Comparison of ENCODE assay signal across 1 cellular context in genomic region chr3:149209431-149209830, GRCh38.
TF ChIP-seq lines count a peak whose summit lies in the region.

No MANE protein-coding gene starts in this region.

TF ChIP-seq in H1, 55 proteins besides CTCF, POLR2A, EP300 and RAD21:
- TF ChIP-seq CREB1 (IDR thresholded peaks at IDR 0.05) (no peak), MAX (IDR thresholded peaks at IDR 0.05) (no peak), CHD1 (IDR thresholded peaks at IDR 0.05; ENCODE audit: low read depth, low read length) (no peak), GABPA (IDR thresholded peaks at IDR 0.05; ENCODE audit: borderline replicate concordance, insufficient read depth, low read length) (no peak), HDAC6 (IDR thresholded peaks at IDR 0.05; ENCODE audit: low read depth, low read length) (no peak), RFX5 (IDR thresholded peaks at IDR 0.05; ENCODE audit: borderline replicate concordance, low read depth, low read length) (no peak), EGR1 (IDR thresholded peaks at IDR 0.05; ENCODE audit: borderline replicate concordance, low read depth, low read length) (no peak), SRF (IDR thresholded peaks at IDR 0.05; ENCODE audit: low read depth, low read length) (no peak), SAP30 (IDR thresholded peaks at IDR 0.05; ENCODE audit: insufficient read depth, insufficient replicate concordance, low read length) (no peak), TCF12 (IDR thresholded peaks at IDR 0.05; ENCODE audit: low read depth, low read length) (no peak), BCL11A (IDR thresholded peaks at IDR 0.05; ENCODE audit: low read depth in 2 of 2, low read length in 2 of 2) (no peak), CEBPB (IDR thresholded peaks at IDR 0.05; ENCODE audit: low read depth, low read length) (no peak), HDAC2 (IDR thresholded peaks at IDR 0.05; ENCODE audit: borderline replicate concordance in 1 of 2, low read depth in 2 of 2, low read length in 2 of 2) (no peak), TAF7 (optimal IDR thresholded peaks at IDR 0.05; ENCODE audit: borderline replicate concordance, low read depth, low read length) (no peak), NRF1 (IDR thresholded peaks at IDR 0.05; ENCODE audit: low read depth, low read length) (no peak), CTBP2 (IDR thresholded peaks at IDR 0.05; ENCODE audit: borderline replicate concordance, insufficient read depth, insufficient read length, low read length) (no peak), CHD2 (IDR thresholded peaks at IDR 0.05; ENCODE audit: low read length) (no peak), POU5F1 (IDR thresholded peaks at IDR 0.05; ENCODE audit: low read depth, low read length) (no peak), FOSL1 (IDR thresholded peaks at IDR 0.05; ENCODE audit: insufficient read depth, low read depth, low read length) (no peak)
